In genomic region chr22:44089717-44090570, GRCh38 we compare ENCODE assay signal across 16 cellular contexts.
"Had no signal": no experiment of that assay in that cellular context is flagged by ENCODE, and none has a peak within 500 bp of the region (broad histone marks: within the 10 kb centered on the region; RNA-seq: fewer than 3 reads in every experiment).

No MANE protein-coding gene starts in this region.

- H3K4me3 ChIP-seq: coronary artery, gastroesophageal sphincter, stomach, testis, upper lobe of left lung had no signal

- H3K27ac Mint-ChIP-seq: activated CD4-positive, alpha-beta memory T cell treated with anti-CD3 and anti-CD28 coated beads for 36 hours; activated CD4-positive, alpha-beta T cell treated with anti-CD3 and anti-CD28 coated beads for 36 hours; activated CD8-positive, alpha-beta memory T cell treated with anti-CD3 and anti-CD28 coated beads, Interleukin-2, amount 10 ng/mL, durations not matched to agents 7 days and 5 days; activated naive CD4-positive, alpha-beta T cell treated with anti-CD3 and anti-CD28 coated beads, Interleukin-2, amount 10 ng/mL, durations not matched to agents 7 days and 5 days; natural killer cell treated with Interleukin-12 subunit alpha and Interleukin-12 subunit beta and Interleukin-15 and Interleukin-18, amount 100 ng/mL, for 72 hours; progenitor cell of endocrine pancreas; T-helper 1 cell treated with Interleukin-12 subunit alpha and Interleukin-12 subunit beta and Interleukin-4 antibody, amounts not matched to agents 30 μg/mL and 1 μg/mL, for 36 hours had no signal

- H3K36me3 Mint-ChIP-seq: activated naive CD4-positive, alpha-beta T cell treated with anti-CD3 and anti-CD28 coated beads, Interleukin-2, amount 10 ng/mL, durations not matched to agents 7 days and 5 days; natural killer cell treated with Interleukin-12 subunit alpha and Interleukin-12 subunit beta and Interleukin-15 and Interleukin-18, amount 100 ng/mL, for 72 hours had no signal

- DNase-seq: activated CD4-positive, alpha-beta memory T cell treated with anti-CD3 and anti-CD28 coated beads for 36 hours; activated CD4-positive, alpha-beta T cell treated with anti-CD3 and anti-CD28 coated beads for 36 hours; activated CD8-positive, alpha-beta memory T cell treated with anti-CD3 and anti-CD28 coated beads, Interleukin-2, amount 10 ng/mL, durations not matched to agents 7 days and 5 days; activated naive CD4-positive, alpha-beta T cell treated with anti-CD3 and anti-CD28 coated beads, Interleukin-2, amount 10 ng/mL, durations not matched to agents 7 days and 5 days; activated T-cell treated with anti-CD3 and anti-CD28 coated beads, Interleukin-2, amount 50 U/mL, for 1 hour; stimulated activated CD4-positive, alpha-beta T cell treated with anti-CD3 and anti-CD28 coated beads, Interleukin-12 subunit alpha, Interleukin-12 subunit beta, amount 100 ng/mL, for 4 hours; stimulated activated CD4-positive, alpha-beta T cell treated with anti-CD3 and anti-CD28 coated beads, Interleukin-2, amount 100 ng/mL, for 24 hours; stomach; WERI-Rb-1 had no signal

- H3K4me3 Mint-ChIP-seq: activated CD4-positive, alpha-beta memory T cell treated with anti-CD3 and anti-CD28 coated beads for 36 hours; activated CD4-positive, alpha-beta T cell treated with anti-CD3 and anti-CD28 coated beads for 36 hours; activated CD8-positive, alpha-beta memory T cell treated with anti-CD3 and anti-CD28 coated beads, Interleukin-2, amount 10 ng/mL, durations not matched to agents 7 days and 5 days; activated naive CD4-positive, alpha-beta T cell treated with anti-CD3 and anti-CD28 coated beads, Interleukin-2, amount 10 ng/mL, durations not matched to agents 7 days and 5 days; natural killer cell treated with Interleukin-12 subunit alpha and Interleukin-12 subunit beta and Interleukin-15 and Interleukin-18, amount 100 ng/mL, for 72 hours; T-helper 1 cell treated with Interleukin-12 subunit alpha and Interleukin-12 subunit beta and Interleukin-4 antibody, amounts not matched to agents 30 μg/mL and 1 μg/mL, for 36 hours had no signal

- H3K27me3 Mint-ChIP-seq: activated CD4-positive, alpha-beta memory T cell treated with anti-CD3 and anti-CD28 coated beads for 36 hours; activated CD4-positive, alpha-beta T cell treated with anti-CD3 and anti-CD28 coated beads for 36 hours; activated CD8-positive, alpha-beta memory T cell treated with anti-CD3 and anti-CD28 coated beads, Interleukin-2, amount 10 ng/mL, durations not matched to agents 7 days and 5 days; activated naive CD4-positive, alpha-beta T cell treated with anti-CD3 and anti-CD28 coated beads, Interleukin-2, amount 10 ng/mL, durations not matched to agents 7 days and 5 days; natural killer cell treated with Interleukin-12 subunit alpha and Interleukin-12 subunit beta and Interleukin-15 and Interleukin-18, amount 100 ng/mL, for 72 hours; progenitor cell of endocrine pancreas had no signal

- H3K27ac ChIP-seq: coronary artery, testis, upper lobe of left lung, WERI-Rb-1 had no signal

- H3K9me3 Mint-ChIP-seq: activated naive CD4-positive, alpha-beta T cell treated with anti-CD3 and anti-CD28 coated beads, Interleukin-2, amount 10 ng/mL, durations not matched to agents 7 days and 5 days; natural killer cell treated with Interleukin-12 subunit alpha and Interleukin-12 subunit beta and Interleukin-15 and Interleukin-18, amount 100 ng/mL, for 72 hours; T-helper 1 cell treated with Interleukin-12 subunit alpha and Interleukin-12 subunit beta and Interleukin-4 antibody, amounts not matched to agents 30 μg/mL and 1 μg/mL, for 36 hours had no signal

- H3K36me3 ChIP-seq: WERI-Rb-1 had no signal

- H3K27me3 ChIP-seq: gastroesophageal sphincter, stomach, testis, upper lobe of left lung had no signal

- ATAC-seq: activated CD4-positive, alpha-beta T cell treated with anti-CD3 and anti-CD28 coated beads for 36 hours; activated CD8-positive, alpha-beta memory T cell treated with anti-CD3 and anti-CD28 coated beads, Interleukin-2, amount 10 ng/mL, durations not matched to agents 7 days and 5 days; gastroesophageal sphincter; natural killer cell treated with Interleukin-12 subunit alpha and Interleukin-12 subunit beta and Interleukin-15 and Interleukin-18, amount 100 ng/mL, for 72 hours had no signal

- H3K9me3 ChIP-seq: gastroesophageal sphincter, stomach, testis, upper lobe of left lung had no signal
